8 cellular contexts compared by ENCODE assay signal in genomic region chr5:96433066-96433447, GRCh38. TPM values are rescaled to one million over a fixed set of nuclear protein-coding genes. Genes with fewer than 3 reads are reported as not detected.
DNase-seq lines count a peak whose midpoint lies in the region; ATAC-seq and TF ChIP-seq lines count a peak whose summit lies in the region.

Gene PCSK1 (minus strand): TSS chr5:96433248. CDS start chr5:96433042, 206 bp downstream.

- intact Hi-C loops in body of pancreas (cut with DNase I) (no loop called here), right lobe of liver (cut with DNase I) (no loop called here)

- H3K27ac ChIP-seq in body of pancreas = no peak within 1 kb of the TSS
- H3K27ac ChIP-seq in osteoblast (ENCODE audit: low read depth, low read length) = no peak within 1 kb of the TSS
- no peak within 1 kb of the TSS for H3K27ac ChIP-seq in right lobe of liver

- H3K79me2 ChIP-seq in osteoblast (ENCODE audit: insufficient read depth, low read length) = no peaks in the 10 kb centered on the region

- TF ChIP-seq CTCF in body of pancreas (IDR thresholded peaks at IDR 0.05) = no peak
- no peak for TF ChIP-seq CTCF in osteoblast (IDR thresholded peaks at IDR 0.05; ENCODE audit: extremely low read depth, low read depth, low read length)
- no peak for TF ChIP-seq CTCF in right lobe of liver (IDR thresholded peaks at IDR 0.05)

- H3K4me3 ChIP-seq in body of pancreas (no peak within 1 kb of the TSS), osteoblast (ENCODE audit: insufficient read depth, low read length) (peak within 1 kb of the TSS; percentile 63), right lobe of liver (no peak within 1 kb of the TSS)

- H3K27me3 ChIP-seq in body of pancreas (peaks cover 0 to 8% of the 10 kb centered on the region in 2 donors), osteoblast (ENCODE audit: insufficient read depth, low read length) (peaks cover 27% of the 10 kb centered on the region), right lobe of liver (peaks cover 0 to 22% of the 10 kb centered on the region in 2 donors)

- H3K4me2 ChIP-seq in osteoblast (ENCODE audit: insufficient read depth, low read length) = peak within 1 kb of the TSS; percentile 70

- H3K9me3 ChIP-seq in body of pancreas (no peaks in the 10 kb centered on the region), osteoblast (ENCODE audit: low read depth, low read length) (no peaks in the 10 kb centered on the region), right lobe of liver (no peaks in the 10 kb centered on the region)

- DNase-seq in GM03348 (ENCODE audit: low spot score) (peak; percentile 11), NCI-H146 treated with DMSO at 0.1 percent for 48 hours (lab: John Stamatoyannopoulos, UW; ENCODE audit: unreplicated experiment) (peak; percentile 36), body of pancreas (peak in 2 of 4 donors; percentile 4 to 20), osteoblast (ENCODE audit: insufficient read length, low spot score, missing footprints) (peak; percentile 31), right lobe of liver (no peak), retina (no peak), medulla oblongata (ENCODE audit: extremely low spot score) (no peak)

- H3K36me3 ChIP-seq in body of pancreas (replicated peaks in 1 of 2; ENCODE audit: insufficient read depth in 1 of 2, low read depth in 2 of 2) (no peaks in the 10 kb centered on the region), osteoblast (ENCODE audit: insufficient read depth, low read length) (no peaks in the 10 kb centered on the region), right lobe of liver (no peaks in the 10 kb centered on the region)

- ATAC-seq in body of pancreas = peak; percentile 40
- ATAC-seq in right lobe of liver = no peak
- no peak for ATAC-seq in HG02981 (IDR thresholded peaks at IDR 0.05; ENCODE audit: unreplicated experiment)

- no peaks in the 10 kb centered on the region for H4K20me1 ChIP-seq in osteoblast (ENCODE audit: insufficient read depth, low read length)

- WGBS in body of pancreas, 2 donors = 11 to 28% methylated on average over 19 of the region's 19 CpGs
- WGBS in right lobe of liver (ENCODE audit: insufficient coverage, low coverage, low lambda C conversion rate, missing lambda C conversion rate) = 15% methylated on average over 19 of the region's 19 CpGs

- TF ChIP-seq POLR2A in body of pancreas (IDR thresholded peaks at IDR 0.05) = peak in 1 of 3 donors; percentile 23
- TF ChIP-seq POLR2A in right lobe of liver (IDR thresholded peaks at IDR 0.05) = no peak

- H2AFZ ChIP-seq in osteoblast (ENCODE audit: low read length) = no peak within 1 kb of the TSS

- peaks cover 21% of the 10 kb centered on the region for H3K4me1 ChIP-seq in body of pancreas
- peaks cover 18% of the 10 kb centered on the region for H3K4me1 ChIP-seq in osteoblast (ENCODE audit: insufficient read depth, low read length)
- no peaks in the 10 kb centered on the region for H3K4me1 ChIP-seq in right lobe of liver

RNA-seq across cellular contexts. Expression of gene PCSK1, which starts in this region (rescaled TPM):
- total RNA-seq in body of pancreas (1 to 10 TPM; 7.5 to 7.9 TPM), osteoblast (0.88 and 1.1 TPM in 2 replicates), right lobe of liver (not detected)

Comparison
In these comparisons a context has a peak if more than half of its experiments do, and no peak if none do; other contexts are left out.
1. DNase-seq: peak in GM03348 (single experiment), NCI-H146 treated with DMSO at 0.1 percent for 48 hours (single experiment) and osteoblast (single experiment); none in right lobe of liver (0 of 3), retina (single experiment) and medulla oblongata (single experiment).